ENCODE assay signal across 20 cellular contexts in the genomic region with DNA sequence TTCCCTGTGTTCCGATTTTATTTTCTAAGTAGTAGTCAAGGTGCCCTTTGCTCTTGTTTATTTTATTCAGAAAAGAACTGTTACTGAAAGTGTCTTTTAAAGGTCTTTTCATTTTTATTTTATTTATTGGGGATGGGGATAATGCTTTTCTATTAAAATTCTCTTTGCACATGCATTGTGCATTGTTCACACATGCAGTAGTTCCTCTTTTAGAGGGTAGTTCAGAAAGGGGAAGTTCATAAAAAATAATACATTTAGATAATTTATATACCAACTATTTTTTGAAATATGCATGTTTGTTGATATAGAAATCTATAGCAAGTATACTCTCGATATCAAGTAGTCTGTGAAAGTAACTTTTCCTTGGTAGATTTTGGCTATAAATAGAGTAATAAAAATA. TPM values are rescaled to one million over a fixed set of nuclear protein-coding genes. Genes with fewer than 3 reads are reported as not detected.
DNase-seq lines count a peak whose midpoint lies in the region; ATAC-seq, FAIRE-seq and TF ChIP-seq lines count a peak whose summit lies in the region.
"Had no signal": no experiment of that assay in that cellular context is flagged by ENCODE, and none has a peak within 500 bp of the region (broad histone marks: within the 10 kb centered on the region; RNA-seq: fewer than 3 reads in every experiment).

No MANE protein-coding gene starts in this region.

- ATAC-seq in GM12878 (no peak), HG03354 (IDR thresholded peaks at IDR 0.05; ENCODE audit: poor library complexity, severe bottlenecking, unreplicated experiment) (no peak), HG03175 (IDR thresholded peaks at IDR 0.05; ENCODE audit: unreplicated experiment) (no peak)
- ATAC-seq: A549 had no signal

- peak; percentile 33 for DNase-seq in CD1c-positive myeloid dendritic cell (ENCODE audit: extremely low spot score)
- DNase-seq in MV-4-11 (lab: John Stamatoyannopoulos, UW), result peak; percentile 51
- DNase-seq in OCI-M1 (lab: John Stamatoyannopoulos, UW), result peak; percentile 68
- no peak for DNase-seq in GM12878 (ENCODE audit: low read depth, low spot score)
- no peak for DNase-seq in NCI-H1436 (lab: John Stamatoyannopoulos, UW)
- DNase-seq in anterior cingulate cortex (lab: John Stamatoyannopoulos, UW), result no peak
- DNase-seq: Caco-2; CD4-positive, CD25-positive, alpha-beta regulatory T cell; HFFc6; NCI-H1092; NCI-H1694; NCI-H2107; NCI-H226; NCI-H524 treated with DMSO at 0.1 percent for 48 hours; PC-9; T-helper 1 cell had no signal

- TF ChIP-seq CTCF in GM12878 (IDR thresholded peaks at IDR 0.05 in 2 of 3, conservative IDR thresholded peaks at IDR 0.05 in 1 of 3; ENCODE audit: control insufficient read depth in 2 of 3, extremely low read depth in 1 of 3, insufficient read depth in 1 of 3, low read depth in 3 of 3, low read length in 3 of 3), result no peak

- TF ChIP-seq EP300 in GM12878 (IDR thresholded peaks at IDR 0.05; ENCODE audit: borderline replicate concordance in 1 of 2, control insufficient read depth in 1 of 2, low read depth in 2 of 2, low read length in 2 of 2), result no peak

- no peak overlapping the region for H3K4me2 ChIP-seq in GM12878 (ENCODE audit: control insufficient read depth, insufficient read depth)
- H3K4me2 ChIP-seq: A549, PC-9 had no signal

- no peaks in the 10 kb centered on the region; the same call in 1 of the 2 replicates for H3K79me2 ChIP-seq in GM12878 (ENCODE audit: control insufficient read depth, insufficient read depth, low read length)

- no peaks in the 10 kb centered on the region for H3K9me3 ChIP-seq in GM12878 (replicated peaks; ENCODE audit: control insufficient read depth, insufficient read depth, low read length)
- H3K9me3 ChIP-seq: A549, Caco-2 had no signal

- POLR2A ChIA-PET in GM12878 (lab: Charles Lee), result no interaction called here

- no peak for TF ChIP-seq POLR2A in GM12878 (IDR thresholded peaks at IDR 0.05; ENCODE audit: low read depth, low read length)

- H3K27ac ChIP-seq in GM12878 (ENCODE audit: control insufficient read depth, insufficient read depth), result no peak overlapping the region
- H3K27ac ChIP-seq: A549, PC-9 had no signal

- no peaks in the 10 kb centered on the region for H3K27me3 ChIP-seq in GM12878 (replicated peaks in 1 of 2; ENCODE audit: control insufficient read depth in 2 of 2, insufficient read depth in 2 of 2, low read length in 1 of 2)

- no peak overlapping the region for H3K9ac ChIP-seq in GM12878 (ENCODE audit: control insufficient read depth, insufficient read depth, low read length)

- H3K36me3 ChIP-seq in GM12878 (ENCODE audit: control insufficient read depth in 2 of 2, insufficient read depth in 2 of 2, low read length in 1 of 2), result no peaks in the 10 kb centered on the region

- WGBS in GM12878 (ENCODE audit: insufficient coverage, insufficient replicate concordance, low lambda C conversion rate, missing lambda C conversion rate), result 39% methylated on average over 2 of the region's 2 CpGs

- CTCF ChIA-PET in GM12878 (lab: Yijun Ruan, JAX), result no interaction called here

- H2AFZ ChIP-seq in GM12878 (ENCODE audit: control insufficient read depth, low read depth, low read length), result no peak overlapping the region
- H2AFZ ChIP-seq: PC-9 had no signal

- H3K4me3 ChIP-seq in GM12878, result no peak overlapping the region
- H3K4me3 ChIP-seq: A549, PC-9 had no signal

- BruUV-seq in GM12878 (replicated peaks; lab: Mats Ljungman, UMichigan), result no TSS peak

- in situ Hi-C loops in GM12878 (cut with MboI), result no loop called here

- RAD21 ChIA-PET in GM12878 (lab: Charles Lee; ENCODE audit: unreplicated experiment), result no interaction called here

- intact Hi-C loops in GM12878 (cut with micrococcal nuclease; ENCODE audit: unreplicated experiment), result no loop called here

- TF ChIP-seq RAD21 in GM12878 (IDR thresholded peaks at IDR 0.05; ENCODE audit: insufficient read depth, low read depth, low read length), result no peak

- H3K4me1 ChIP-seq in GM12878 (ENCODE audit: control insufficient read depth, insufficient read depth, low read length), result peaks cover 3% of the 10 kb centered on the region; the same call in 1 of the 2 replicates

- H4K20me1 ChIP-seq in GM12878 (ENCODE audit: control insufficient read depth, insufficient read depth), result no peaks in the 10 kb centered on the region

- no peak for FAIRE-seq in GM12878 (lab: Jason Lieb, UNC)
- FAIRE-seq: A549, H54 had no signal

- SMC1A ChIA-PET in GM12878 (lab: Charles Lee; ENCODE audit: uncharacterized antibody, unreplicated experiment), result interaction anchor here (0.6 kb wide), 1 partner anchor 88 kb away, joined by 3 read pairs; no protein-coding TSS in a partner anchor

TF ChIP-seq in GM12878, 131 proteins besides CTCF, POLR2A, EP300 and RAD21:
- TF ChIP-seq SPI1 (IDR thresholded peaks at IDR 0.05; ENCODE audit: borderline replicate concordance, insufficient read depth, low read depth, low read length), result peak; percentile 3; the same call in 1 of the 2 replicates
- no peak for TF ChIP-seq STAT3 (IDR thresholded peaks at IDR 0.05; ENCODE audit: low read depth, low read length)
- TF ChIP-seq, protein P1, sequence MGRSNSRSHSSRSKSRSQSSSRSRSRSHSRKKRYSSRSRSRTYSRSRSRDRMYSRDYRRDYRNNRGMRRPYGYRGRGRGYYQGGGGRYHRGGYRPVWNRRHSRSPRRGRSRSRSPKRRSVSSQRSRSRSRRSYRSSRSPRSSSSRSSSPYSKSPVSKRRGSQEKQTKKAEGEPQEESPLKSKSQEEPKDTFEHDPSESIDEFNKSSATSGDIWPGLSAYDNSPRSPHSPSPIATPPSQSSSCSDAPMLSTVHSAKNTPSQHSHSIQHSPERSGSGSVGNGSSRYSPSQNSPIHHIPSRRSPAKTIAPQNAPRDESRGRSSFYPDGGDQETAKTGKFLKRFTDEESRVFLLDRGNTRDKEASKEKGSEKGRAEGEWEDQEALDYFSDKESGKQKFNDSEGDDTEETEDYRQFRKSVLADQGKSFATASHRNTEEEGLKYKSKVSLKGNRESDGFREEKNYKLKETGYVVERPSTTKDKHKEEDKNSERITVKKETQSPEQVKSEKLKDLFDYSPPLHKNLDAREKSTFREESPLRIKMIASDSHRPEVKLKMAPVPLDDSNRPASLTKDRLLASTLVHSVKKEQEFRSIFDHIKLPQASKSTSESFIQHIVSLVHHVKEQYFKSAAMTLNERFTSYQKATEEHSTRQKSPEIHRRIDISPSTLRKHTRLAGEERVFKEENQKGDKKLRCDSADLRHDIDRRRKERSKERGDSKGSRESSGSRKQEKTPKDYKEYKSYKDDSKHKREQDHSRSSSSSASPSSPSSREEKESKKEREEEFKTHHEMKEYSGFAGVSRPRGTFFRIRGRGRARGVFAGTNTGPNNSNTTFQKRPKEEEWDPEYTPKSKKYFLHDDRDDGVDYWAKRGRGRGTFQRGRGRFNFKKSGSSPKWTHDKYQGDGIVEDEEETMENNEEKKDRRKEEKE (IDR thresholded peaks at IDR 0.05), result no peak
- no peak for TF ChIP-seq MTA2 (IDR thresholded peaks at IDR 0.05; ENCODE audit: low read depth)
- TF ChIP-seq EGR1 (IDR thresholded peaks at IDR 0.05; ENCODE audit: borderline replicate concordance in 1 of 2, low read depth in 2 of 2, low read length in 2 of 2), result no peak

RNA-seq across cellular contexts. Expression of gene GPC5, which starts 3.5 kb away (rescaled TPM):
- total RNA-seq in GM12878 (2013; cell fraction: nucleolus; rRNA removed), result 54.8 and 55.7 TPM in 2 replicates
- total RNA-seq in GM12878 (2014; rRNA removed) (0.45 and 1.0 TPM in 2 replicates), GM12878 (2014; rRNA removed; fragmentation: Illumina TruSeq; extraction: Trizol) (0.13 and 0.60 TPM in 2 replicates), GM12878 (2021) (0.32 and 0.44 TPM in 2 replicates)
- 0.80 TPM for polyA plus RNA-seq in GM12878 (2011; ENCODE audit: low read depth)
- polyA plus RNA-seq in GM12878 (2011; rRNA removed) (0.49 and 0.87 TPM in 2 replicates), GM12878 (2014; fragmentation: Illumina TruSeq; extraction: Trizol) (0.43 and 0.47 TPM in 2 replicates), GM12878 (2014; fragmentation: Nextera tagmentation; extraction: Ambion mirVana) (under 1 TPM in 1 of 2 experiments, not detected in 1; 0.05 TPM), GM12878 (2014; rRNA removed) (0.19 and 0.41 TPM in 2 replicates), GM12878 (2016; fragmentation: Nextera tagmentation; extraction: Ambion mirVana) (under 1 TPM; 0.39 to 0.47 TPM)
- polyA plus RNA-seq in GM12878 (2011; cell fraction: cytosol; rRNA removed), result 0.78 and 0.87 TPM in 2 replicates
- 1.1 and 2.2 TPM in 2 replicates for polyA plus RNA-seq in GM12878 (2011; cell fraction: nucleus; rRNA removed)
- polyA plus RNA-seq in GM12878 (2012), result 0.95 and 1.6 TPM in 2 replicates
- polyA minus RNA-seq in GM12878 (2011; rRNA and poly(A)+ RNA removed), result 5.3 and 7.9 TPM in 2 replicates
- not detected in 2 replicates for polyA minus RNA-seq in GM12878 (2011; cell fraction: cytosol; rRNA and poly(A)+ RNA removed)
- polyA minus RNA-seq in GM12878 (2011; cell fraction: nucleus; rRNA and poly(A)+ RNA removed), result 6.9 and 9.1 TPM in 2 replicates
- total RNA-seq: PC-9 had no signal
- polyA plus RNA-seq: A549 had no signal

RNA-seq across cellular contexts. Expression of gene MIR17HG, which starts 54.4 kb away (rescaled TPM):
- total RNA-seq in GM12878 (2013; cell fraction: nucleolus; rRNA removed), result 157 and 159 TPM in 2 replicates
- total RNA-seq in GM12878 (2014; rRNA removed) (34.8 and 44.1 TPM in 2 replicates), GM12878 (2014; rRNA removed; fragmentation: Illumina TruSeq; extraction: Trizol) (37.7 and 39.9 TPM in 2 replicates), GM12878 (2021) (21.2 and 23.5 TPM in 2 replicates)
- 6.4 TPM for polyA plus RNA-seq in GM12878 (2011; ENCODE audit: low read depth)
- polyA plus RNA-seq in GM12878 (2011; rRNA removed) (16.6 and 29.5 TPM in 2 replicates), GM12878 (2014; fragmentation: Illumina TruSeq; extraction: Trizol) (11.9 and 16.6 TPM in 2 replicates), GM12878 (2014; fragmentation: Nextera tagmentation; extraction: Ambion mirVana) (10 to 100 TPM; 11.6 to 13.6 TPM), GM12878 (2014; rRNA removed) (16.4 and 19.4 TPM in 2 replicates), GM12878 (2016; fragmentation: Nextera tagmentation; extraction: Ambion mirVana) (1 to 10 TPM; 4.4 to 5.1 TPM)
- polyA plus RNA-seq in GM12878 (2011; cell fraction: cytosol; rRNA removed), result 3.0 and 3.6 TPM in 2 replicates
- polyA plus RNA-seq in GM12878 (2011; cell fraction: nucleus; rRNA removed), result 20.1 and 26.2 TPM in 2 replicates
- polyA plus RNA-seq in GM12878 (2012), result 8.0 and 13.4 TPM in 2 replicates
- polyA minus RNA-seq in GM12878 (2011; rRNA and poly(A)+ RNA removed), result 27.6 and 40.8 TPM in 2 replicates
- polyA minus RNA-seq in GM12878 (2011; cell fraction: cytosol; rRNA and poly(A)+ RNA removed), result 3.7 and 3.9 TPM in 2 replicates
- polyA minus RNA-seq in GM12878 (2011; cell fraction: nucleus; rRNA and poly(A)+ RNA removed), result 124 and 145 TPM in 2 replicates

Comparison
In these comparisons a context has a peak if more than half of its experiments do, and no peak if none do; other contexts are left out.
1. DNase-seq: peak in CD1c-positive myeloid dendritic cell (single experiment), MV-4-11 (single experiment) and OCI-M1 (single experiment); none in GM12878 (single experiment), NCI-H1436 (single experiment) and anterior cingulate cortex (0 of 58).